Comparison of ENCODE assay signal across 13 cellular contexts in the genomic region with DNA sequence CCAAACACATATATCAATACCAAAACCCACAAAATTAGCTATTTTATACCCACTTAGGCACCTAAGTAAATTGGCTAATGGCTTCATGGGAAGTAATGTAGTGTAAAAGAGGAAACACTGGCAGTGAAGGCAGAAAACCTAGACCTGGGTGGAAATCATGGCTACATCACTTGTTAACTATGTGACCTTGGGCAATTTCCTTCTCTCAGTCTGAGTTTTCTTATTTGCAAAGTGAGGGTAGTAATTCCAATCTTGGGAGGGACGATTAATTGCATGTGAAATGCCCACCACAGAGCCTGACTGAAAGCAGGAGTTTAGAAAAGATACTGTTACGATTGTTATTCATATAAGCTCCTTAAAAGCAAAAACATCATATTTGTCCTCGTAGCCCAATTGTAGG. TPM values are rescaled to one million over a fixed set of nuclear protein-coding genes. Genes with fewer than 3 reads are reported as not detected.
A peak's percentile ranks its signal among the peaks of the same experiment; 100 is the strongest.
DNase-seq lines count a peak whose midpoint lies in the region; ATAC-seq, FAIRE-seq and TF ChIP-seq lines count a peak whose summit lies in the region.
"Had no signal": no experiment of that assay in that cellular context is flagged by ENCODE, and none has a peak within 500 bp of the region (broad histone marks: within the 10 kb centered on the region; RNA-seq: fewer than 3 reads in every experiment).

No MANE protein-coding gene starts in this region.

- H3K9ac ChIP-seq in HUES6 (ENCODE audit: low read length) = no peak overlapping the region
- H3K9ac ChIP-seq in astrocyte (ENCODE audit: low read length) = no peak overlapping the region

- H3K9me3 ChIP-seq in HUES6 (ENCODE audit: control insufficient read depth, insufficient read depth, low read depth, low read length) (no peaks in the 10 kb centered on the region), astrocyte (ENCODE audit: insufficient read depth, low read depth, low read length) (no peaks in the 10 kb centered on the region)
- H3K9me3 ChIP-seq: thoracic aorta had no signal

- TF ChIP-seq CTCF in AG09319 (IDR thresholded peaks at IDR 0.05; ENCODE audit: low read depth, low read length) = no peak
- TF ChIP-seq CTCF in astrocyte (IDR thresholded peaks at IDR 0.05; ENCODE audit: insufficient read depth, low read depth, low read length) = no peak

- H3K4me3 ChIP-seq in HUES6 (ENCODE audit: low read depth, low read length) (peak overlapping the region; percentile 23; the same call in 1 of the 2 replicates), astrocyte (ENCODE audit: insufficient read depth, low read depth, low read length) (no peak overlapping the region)
- H3K4me3 ChIP-seq: thoracic aorta had no signal

- no peak overlapping the region for H3K4me3 Mint-ChIP-seq in astrocyte (ENCODE audit: unreplicated experiment)
- H3K4me3 Mint-ChIP-seq: activated naive CD4-positive, alpha-beta T cell treated with anti-CD3 and anti-CD28 coated beads for 36 hours had no signal

- H2AFZ ChIP-seq in astrocyte (ENCODE audit: low read depth, low read length) = no peak overlapping the region

- H3K36me3 Mint-ChIP-seq in astrocyte (ENCODE audit: low read depth, unreplicated experiment) = peaks cover 4% of the 10 kb centered on the region
- H3K36me3 Mint-ChIP-seq: CD4-positive, CD25-positive, alpha-beta regulatory T cell had no signal

- H3K4me2 ChIP-seq in astrocyte (ENCODE audit: low read length) = peak overlapping the region; percentile 12

- peaks cover 96% of the 10 kb centered on the region for H3K79me2 ChIP-seq in astrocyte (ENCODE audit: insufficient read depth, low read length)

- peaks cover 5% of the 10 kb centered on the region for H3K36me3 ChIP-seq in HUES6 (ENCODE audit: control insufficient read depth, insufficient read depth, low read length)
- H3K36me3 ChIP-seq in astrocyte (ENCODE audit: insufficient read depth, low read length) = no peaks in the 10 kb centered on the region
- H3K36me3 ChIP-seq: thoracic aorta had no signal

- H3K27me3 ChIP-seq in HUES6 (ENCODE audit: control insufficient read depth, insufficient read depth, low read length) (no peaks in the 10 kb centered on the region), astrocyte (ENCODE audit: insufficient read depth, low read length) (no peaks in the 10 kb centered on the region)

- H3K9me3 Mint-ChIP-seq in astrocyte (ENCODE audit: unreplicated experiment) = peaks cover 2% of the 10 kb centered on the region
- H3K9me3 Mint-ChIP-seq: activated naive CD4-positive, alpha-beta T cell treated with anti-CD3 and anti-CD28 coated beads for 36 hours; CD4-positive, CD25-positive, alpha-beta regulatory T cell; effector memory CD8-positive, alpha-beta T cell had no signal

- no peak for FAIRE-seq in astrocyte (lab: Jason Lieb, UNC)
- FAIRE-seq: keratinocyte had no signal

- peak overlapping the region; percentile 8 for H3K27ac Mint-ChIP-seq in astrocyte (ENCODE audit: unreplicated experiment)
- H3K27ac Mint-ChIP-seq: activated naive CD4-positive, alpha-beta T cell treated with anti-CD3 and anti-CD28 coated beads for 36 hours had no signal

- peak; percentile 29 for DNase-seq in AG09319 (ENCODE audit: extremely low read depth, low read depth)
- peak; percentile 49 for DNase-seq in astrocyte (ENCODE audit: low read depth)
- DNase-seq in kidney tubule cell (ENCODE audit: low spot score) = peak; percentile 41
- no peak for DNase-seq in NCI-H1694 treated with DMSO at 0.1 percent for 48 hours (lab: John Stamatoyannopoulos, UW)
- DNase-seq: activated naive CD4-positive, alpha-beta T cell treated with anti-CD3 and anti-CD28 coated beads for 36 hours; CD4-positive, CD25-positive, alpha-beta regulatory T cell; effector memory CD8-positive, alpha-beta T cell had no signal

- H3K27me3 Mint-ChIP-seq in astrocyte (ENCODE audit: low read depth, unreplicated experiment) = no peaks in the 10 kb centered on the region
- H3K27me3 Mint-ChIP-seq: CD4-positive, CD25-positive, alpha-beta regulatory T cell; effector memory CD8-positive, alpha-beta T cell had no signal

- H3K4me1 ChIP-seq in HUES6 (ENCODE audit: control insufficient read depth, insufficient read depth, low read length) = peaks cover 24% of the 10 kb centered on the region
- peaks cover 12% of the 10 kb centered on the region for H3K4me1 ChIP-seq in astrocyte (ENCODE audit: insufficient read depth, low read length)

- ATAC-seq in HG02610 (IDR thresholded peaks at IDR 0.05; ENCODE audit: unreplicated experiment) = no peak
- ATAC-seq in HG03571 (IDR thresholded peaks at IDR 0.05; ENCODE audit: unreplicated experiment) = no peak
- no peak for ATAC-seq in GM21723 (IDR thresholded peaks at IDR 0.05; ENCODE audit: unreplicated experiment)
- ATAC-seq: effector memory CD8-positive, alpha-beta T cell had no signal

- H3K27ac ChIP-seq in HUES6 (ENCODE audit: low read depth, low read length) = no peak overlapping the region
- no peak overlapping the region for H3K27ac ChIP-seq in astrocyte (ENCODE audit: low read depth, low read length)
- H3K27ac ChIP-seq: thoracic aorta had no signal

- peaks cover 9% of the 10 kb centered on the region for H3K4me1 Mint-ChIP-seq in astrocyte (ENCODE audit: low read depth, unreplicated experiment)

- peaks cover 67% of the 10 kb centered on the region for H4K20me1 ChIP-seq in astrocyte (ENCODE audit: insufficient read depth, low read length)

RNA-seq across cellular contexts. Expression of gene PTPN9, which starts 6.1 kb away (rescaled TPM):
- total RNA-seq in astrocyte = 34.7 and 37.5 TPM in 2 replicates

RNA-seq across cellular contexts. Expression of gene SNUPN, which starts 52.5 kb away (rescaled TPM):
- total RNA-seq in astrocyte = 15.9 and 17.0 TPM in 2 replicates
